8 cellular contexts compared by ENCODE assay signal in genomic region chr1:178672434-178672833, GRCh38.
"Had no signal": no experiment of that assay in that cellular context is flagged by ENCODE, and none has a peak within 500 bp of the region (broad histone marks: within the 10 kb centered on the region; RNA-seq: fewer than 3 reads in every experiment).

No MANE protein-coding gene starts in this region.

- H3K27ac ChIP-seq: GM23248 had no signal

- H3K36me3 ChIP-seq: HAP-1 had no signal

- H2AFZ ChIP-seq: GM23248 had no signal

- DNase-seq: GM23248, GOT3, H7, IMR-90, KG1 had no signal

- H3K4me3 ChIP-seq: GM23248, HAP-1, K562 had no signal

- ATAC-seq: K562 had no signal

- FAIRE-seq: HTR-8/SVneo, K562 had no signal

- H3K4me1 ChIP-seq: HAP-1 had no signal

- H3K9ac ChIP-seq: GM23248 had no signal

- H3K9me3 ChIP-seq: HAP-1 had no signal
